ENCODE assay signal across 16 cellular contexts in the genomic region with DNA sequence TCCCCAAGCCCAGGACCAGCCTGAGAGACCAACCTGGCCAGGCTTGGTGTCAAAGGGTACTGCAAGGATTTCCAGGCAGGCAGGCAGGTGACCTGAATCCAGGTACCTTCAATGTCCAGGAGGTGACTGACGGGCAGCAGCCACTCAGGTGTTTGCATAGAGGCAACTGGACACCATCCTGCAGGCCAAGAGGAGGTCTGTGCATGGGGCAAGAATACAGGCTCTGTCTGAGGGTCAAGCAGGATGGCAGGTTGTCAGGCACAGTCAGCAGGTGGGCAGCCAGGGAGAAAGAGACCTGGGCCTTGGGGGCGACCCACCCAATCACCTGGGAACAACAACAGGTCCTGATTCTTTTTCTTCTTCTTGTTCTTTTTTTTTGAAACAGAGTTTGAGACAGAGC.
DNase-seq lines count a peak whose midpoint lies in the region; ATAC-seq and TF ChIP-seq lines count a peak whose summit lies in the region.
"Had no signal": no experiment of that assay in that cellular context is flagged by ENCODE, and none has a peak within 500 bp of the region (broad histone marks: within the 10 kb centered on the region; RNA-seq: fewer than 3 reads in every experiment).

No MANE protein-coding gene starts in this region.

- H3K4me3 ChIP-seq in A673 (ENCODE audit: low read depth, low read length, poor library complexity, severe bottlenecking) (no peak overlapping the region), right cardiac atrium (ENCODE audit: low read length) (no peak overlapping the region)
- H3K4me3 ChIP-seq: GM23338 had no signal

- intact Hi-C loops in A673 (cut with micrococcal nuclease; ENCODE audit: unreplicated experiment) (no loop called here), right cardiac atrium (cut with DNase I) (no loop called here)

- peak overlapping the region; percentile 99 for H3K27ac ChIP-seq in caudate nucleus (ENCODE audit: low read depth, low read length)
- peak overlapping the region; percentile 99 for H3K27ac ChIP-seq in layer of hippocampus (ENCODE audit: low read depth, low read length)
- H3K27ac ChIP-seq in A673 (ENCODE audit: low read depth, low read length, poor library complexity, severe bottlenecking), result no peak overlapping the region
- H3K27ac ChIP-seq in right cardiac atrium (ENCODE audit: low read length), result no peak overlapping the region
- H3K27ac ChIP-seq: C4-2B, HL-60 had no signal

- POLR2A ChIA-PET in A673 (lab: Charles Lee; ENCODE audit: low non-redundant PET), result no interaction called here

- no peak for DNase-seq in caudate nucleus (lab: John Stamatoyannopoulos, UW)
- no peak for DNase-seq in stimulated activated effector memory CD8-positive, alpha-beta T cell treated with anti-CD3 and anti-CD28 coated beads, Interleukin-12 subunit alpha, Interleukin-12 subunit beta, amount 100 ng/mL, for 72 hours (ENCODE audit: low spot score in 2 of 2)
- no peak for DNase-seq in A673 (ENCODE audit: low spot score)
- DNase-seq in right cardiac atrium, result no peak
- no peak for DNase-seq in NAMALWA (ENCODE audit: low spot score)
- DNase-seq: AML-193; Caco-2; CD4-positive, alpha-beta T cell; DMS79; GDM1; HCEC 1CT had no signal

- H3K9me3 Mint-ChIP-seq in stimulated activated effector memory CD8-positive, alpha-beta T cell treated with anti-CD3 and anti-CD28 coated beads, Interleukin-12 subunit alpha, Interleukin-12 subunit beta, amount 100 ng/mL, for 72 hours, result no peaks in the 10 kb centered on the region
- H3K9me3 Mint-ChIP-seq: CD4-positive, alpha-beta T cell had no signal

- ATAC-seq in stimulated activated effector memory CD8-positive, alpha-beta T cell treated with anti-CD3 and anti-CD28 coated beads, Interleukin-12 subunit alpha, Interleukin-12 subunit beta, amount 100 ng/mL, for 72 hours, result peak; percentile 5
- ATAC-seq in right cardiac atrium (no peak), GM21825 (IDR thresholded peaks at IDR 0.05; ENCODE audit: unreplicated experiment) (no peak)
- ATAC-seq: GM23338 had no signal

- H3K4me1 Mint-ChIP-seq in stimulated activated effector memory CD8-positive, alpha-beta T cell treated with anti-CD3 and anti-CD28 coated beads, Interleukin-12 subunit alpha, Interleukin-12 subunit beta, amount 100 ng/mL, for 72 hours, result peaks cover 4% of the 10 kb centered on the region

- H3K9me3 ChIP-seq in A673 (ENCODE audit: low read depth, low read length, poor library complexity, severe bottlenecking), result no peaks in the 10 kb centered on the region
- no peaks in the 10 kb centered on the region for H3K9me3 ChIP-seq in right cardiac atrium (ENCODE audit: control insufficient read depth, low read length)
- H3K9me3 ChIP-seq: Caco-2 had no signal

- H3K36me3 Mint-ChIP-seq in stimulated activated effector memory CD8-positive, alpha-beta T cell treated with anti-CD3 and anti-CD28 coated beads, Interleukin-12 subunit alpha, Interleukin-12 subunit beta, amount 100 ng/mL, for 72 hours, result no peaks in the 10 kb centered on the region

- H3K4me3 Mint-ChIP-seq in stimulated activated effector memory CD8-positive, alpha-beta T cell treated with anti-CD3 and anti-CD28 coated beads, Interleukin-12 subunit alpha, Interleukin-12 subunit beta, amount 100 ng/mL, for 72 hours, result no peak overlapping the region
- H3K4me3 Mint-ChIP-seq: CD4-positive, alpha-beta T cell; GM23338 had no signal

- H3K4me1 ChIP-seq in A673 (ENCODE audit: insufficient read depth, low read length, poor library complexity, severe bottlenecking), result peaks cover 3% of the 10 kb centered on the region
- H3K4me1 ChIP-seq in right cardiac atrium (ENCODE audit: control insufficient read depth, insufficient read depth, low read length), result peaks cover 2% of the 10 kb centered on the region
- H3K4me1 ChIP-seq: Caco-2 had no signal

- no peak overlapping the region for H3K27ac Mint-ChIP-seq in stimulated activated effector memory CD8-positive, alpha-beta T cell treated with anti-CD3 and anti-CD28 coated beads, Interleukin-12 subunit alpha, Interleukin-12 subunit beta, amount 100 ng/mL, for 72 hours
- H3K27ac Mint-ChIP-seq: CD4-positive, alpha-beta T cell; GM23338 had no signal

- no TSS peak for BruUV-seq in A673 (replicated peaks; lab: Mats Ljungman, UMichigan)

- CTCF ChIA-PET in A673 (lab: Charles Lee), result no interaction called here

- H3K36me3 ChIP-seq in A673 (ENCODE audit: insufficient read depth, low read length, poor library complexity, severe bottlenecking), result no peaks in the 10 kb centered on the region

- H3K27me3 ChIP-seq in layer of hippocampus (ENCODE audit: control insufficient read depth, insufficient read depth, low read length) (no peaks in the 10 kb centered on the region), A673 (replicated peaks; ENCODE audit: insufficient read depth, low read depth, low read length, poor library complexity) (no peaks in the 10 kb centered on the region), right cardiac atrium (ENCODE audit: control insufficient read depth, insufficient read depth) (no peaks in the 10 kb centered on the region)

- 98% methylated on average over 2 of the region's 2 CpGs for WGBS in right cardiac atrium

- TF ChIP-seq CTCF in A673 (conservative IDR thresholded peaks at IDR 0.05; ENCODE audit: low read depth, low read length), result no peak

Comparison
In these comparisons a context has a peak if more than half of its experiments do, and no peak if none do; other contexts are left out.
1. H3K27ac ChIP-seq: peak in caudate nucleus (single experiment) and layer of hippocampus (single experiment); none in A673 (single experiment) and right cardiac atrium (single experiment).